In the genomic region with DNA sequence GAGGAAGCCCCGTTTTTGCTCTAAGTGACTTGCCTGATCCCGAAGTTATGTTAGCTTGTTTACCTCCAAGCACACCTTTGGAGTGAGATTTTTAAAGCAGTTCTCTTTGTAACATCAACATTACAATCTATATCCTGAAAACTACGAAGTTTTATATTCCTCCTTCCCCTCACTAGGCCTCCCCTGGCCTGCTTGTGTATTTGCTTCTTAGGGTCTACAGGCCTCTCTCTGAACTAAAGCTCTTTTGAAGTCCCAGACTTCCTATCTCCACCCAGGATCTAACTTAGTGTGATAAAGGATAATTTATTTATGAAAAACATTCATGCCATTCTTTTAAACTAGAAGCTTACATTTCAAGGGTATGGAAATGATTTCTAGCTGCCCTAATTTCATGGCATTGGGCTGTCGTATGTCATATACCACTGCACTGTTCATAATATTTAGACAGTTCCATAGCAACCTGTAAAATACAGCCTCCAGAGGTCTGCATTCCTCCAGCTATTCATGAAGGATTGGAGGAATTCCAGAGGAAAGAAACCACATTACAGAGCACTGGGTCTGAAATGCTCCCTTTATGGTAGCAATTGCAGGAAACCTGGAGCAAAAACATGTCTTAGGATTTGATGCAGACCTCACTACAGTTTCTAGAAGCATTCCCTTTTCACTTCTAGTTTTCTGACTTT, we compare ENCODE assay signal across 9 cellular contexts. TPM values are rescaled to one million over a fixed set of nuclear protein-coding genes. Genes with fewer than 3 reads are reported as not detected.
DNase-seq lines count a peak whose midpoint lies in the region; ATAC-seq, FAIRE-seq and TF ChIP-seq lines count a peak whose summit lies in the region.
"Had no signal": no experiment of that assay in that cellular context is flagged by ENCODE, and none has a peak within 500 bp of the region (broad histone marks: within the 10 kb centered on the region; RNA-seq: fewer than 3 reads in every experiment).

No MANE protein-coding gene starts in this region.

- ATAC-seq in HG02610 (IDR thresholded peaks at IDR 0.05; ENCODE audit: unreplicated experiment) = no peak
- ATAC-seq in GM19324 (IDR thresholded peaks at IDR 0.05; ENCODE audit: low FRiP score, unreplicated experiment) = no peak

- peak; percentile 98 for FAIRE-seq in H54 (lab: Jason Lieb, UNC)

- H3K27ac ChIP-seq in VCaP = peak overlapping the region; percentile 14
- H3K27ac ChIP-seq: right lobe of liver had no signal

- DNase-seq in A172 (ENCODE audit: low spot score) = peak; percentile 89
- peak; percentile 24 for DNase-seq in H54 (ENCODE audit: insufficient read length, low spot score)
- peak; percentile 85 for DNase-seq in glomerular endothelial cell (ENCODE audit: extremely low read depth, low read depth, low spot score)
- DNase-seq in renal cortical epithelial cell (ENCODE audit: low read depth) = peak; percentile 98
- no peak for DNase-seq in OCI-M1 (lab: John Stamatoyannopoulos, UW)
- DNase-seq: right lobe of liver had no signal

- TF ChIP-seq POLR2A in H54 (IDR thresholded peaks at IDR 0.05; ENCODE audit: low read depth, low read length) = no peak

- no peak for TF ChIP-seq CTCF in VCaP (conservative IDR thresholded peaks at IDR 0.05)

RNA-seq across cellular contexts. Expression of a gene that starts 36.0 kb away (rescaled TPM):
- not detected in 2 replicates for total RNA-seq in A172 (2014; rRNA removed; shearing (Covaris generic))
- not detected in 2 replicates for total RNA-seq in glomerular endothelial cell
- not detected in 2 replicates for total RNA-seq in renal cortical epithelial cell
